Comparison of ENCODE assay signal across 15 cellular contexts in genomic region chr16:19411298-19411697, GRCh38. TPM values are rescaled to one million over a fixed set of nuclear protein-coding genes. Genes with fewer than 3 reads are reported as not detected.
DNase-seq lines count a peak whose midpoint lies in the region; ATAC-seq and TF ChIP-seq lines count a peak whose summit lies in the region.
"Had no signal": no experiment of that assay in that cellular context is flagged by ENCODE, and none has a peak within 500 bp of the region (broad histone marks: within the 10 kb centered on the region; RNA-seq: fewer than 3 reads in every experiment).

No MANE protein-coding gene starts in this region.

- H3K9me3 Mint-ChIP-seq in activated naive CD8-positive, alpha-beta T cell (ENCODE audit: low read depth): peaks cover 4% of the 10 kb centered on the region
- peaks cover 6% of the 10 kb centered on the region for H3K9me3 Mint-ChIP-seq in activated naive CD8-positive, alpha-beta T cell treated with anti-CD3 and anti-CD28 coated beads, Interleukin-2, amount 50 U/mL, for 24 hours
- no peaks in the 10 kb centered on the region for H3K9me3 Mint-ChIP-seq in activated CD4-positive, alpha-beta memory T cell treated with anti-CD3 and anti-CD28 coated beads, Interleukin-2, amount 10 ng/mL, durations not matched to agents 7 days and 5 days
- H3K9me3 Mint-ChIP-seq in memory B cell: peaks cover 7% of the 10 kb centered on the region
- H3K9me3 Mint-ChIP-seq: effector memory CD8-positive, alpha-beta T cell had no signal

- TF ChIP-seq EP300 in upper lobe of left lung (IDR thresholded peaks at IDR 0.05): no peak

- peaks cover 0 to 8% (median under 1%) of the 10 kb centered on the region in 4 donors for H3K27me3 ChIP-seq in upper lobe of left lung
- H3K27me3 ChIP-seq: thyroid gland had no signal

- no peak for ATAC-seq in activated naive CD8-positive, alpha-beta T cell treated with anti-CD3 and anti-CD28 coated beads, Interleukin-2, amount 50 U/mL, for 24 hours
- ATAC-seq in memory B cell (ENCODE audit: low read depth) (no peak), upper lobe of left lung (ENCODE audit: low FRiP score in 2 of 2) (no peak), HG02852 (IDR thresholded peaks at IDR 0.05; ENCODE audit: unreplicated experiment) (no peak), GM19463 (IDR thresholded peaks at IDR 0.05; ENCODE audit: unreplicated experiment) (no peak)
- ATAC-seq: effector memory CD8-positive, alpha-beta T cell; gastroesophageal sphincter had no signal

- H3K27me3 Mint-ChIP-seq in activated naive CD8-positive, alpha-beta T cell: peaks cover 35% of the 10 kb centered on the region
- peaks cover 51% of the 10 kb centered on the region for H3K27me3 Mint-ChIP-seq in activated naive CD8-positive, alpha-beta T cell treated with anti-CD3 and anti-CD28 coated beads, Interleukin-2, amount 50 U/mL, for 24 hours
- H3K27me3 Mint-ChIP-seq in activated CD4-positive, alpha-beta memory T cell treated with anti-CD3 and anti-CD28 coated beads, Interleukin-2, amount 10 ng/mL, durations not matched to agents 7 days and 5 days: peaks cover 21% of the 10 kb centered on the region
- H3K27me3 Mint-ChIP-seq in memory B cell: peaks cover 20% of the 10 kb centered on the region

- H3K4me1 Mint-ChIP-seq in activated naive CD8-positive, alpha-beta T cell (ENCODE audit: low read depth): peaks cover 6% of the 10 kb centered on the region
- peaks cover 4% of the 10 kb centered on the region for H3K4me1 Mint-ChIP-seq in activated naive CD8-positive, alpha-beta T cell treated with anti-CD3 and anti-CD28 coated beads, Interleukin-2, amount 50 U/mL, for 24 hours
- peaks cover 11% of the 10 kb centered on the region for H3K4me1 Mint-ChIP-seq in activated CD4-positive, alpha-beta memory T cell treated with anti-CD3 and anti-CD28 coated beads, Interleukin-2, amount 10 ng/mL, durations not matched to agents 7 days and 5 days
- H3K4me1 Mint-ChIP-seq in memory B cell: peaks cover 7% of the 10 kb centered on the region

- H3K27ac Mint-ChIP-seq in activated naive CD8-positive, alpha-beta T cell: no peak overlapping the region
- no peak overlapping the region for H3K27ac Mint-ChIP-seq in activated naive CD8-positive, alpha-beta T cell treated with anti-CD3 and anti-CD28 coated beads, Interleukin-2, amount 50 U/mL, for 24 hours
- no peak overlapping the region for H3K27ac Mint-ChIP-seq in activated CD4-positive, alpha-beta memory T cell treated with anti-CD3 and anti-CD28 coated beads, Interleukin-2, amount 10 ng/mL, durations not matched to agents 7 days and 5 days
- H3K27ac Mint-ChIP-seq in memory B cell: no peak overlapping the region
- H3K27ac Mint-ChIP-seq: effector memory CD8-positive, alpha-beta T cell had no signal

- H3K36me3 Mint-ChIP-seq in activated naive CD8-positive, alpha-beta T cell: no peaks in the 10 kb centered on the region
- no peaks in the 10 kb centered on the region for H3K36me3 Mint-ChIP-seq in activated naive CD8-positive, alpha-beta T cell treated with anti-CD3 and anti-CD28 coated beads, Interleukin-2, amount 50 U/mL, for 24 hours (ENCODE audit: low read depth)
- no peaks in the 10 kb centered on the region for H3K36me3 Mint-ChIP-seq in activated CD4-positive, alpha-beta memory T cell treated with anti-CD3 and anti-CD28 coated beads, Interleukin-2, amount 10 ng/mL, durations not matched to agents 7 days and 5 days (ENCODE audit: low read depth)
- H3K36me3 Mint-ChIP-seq in memory B cell: peaks cover 5% of the 10 kb centered on the region

- peak overlapping the region; percentile 36 for H3K4me3 Mint-ChIP-seq in activated naive CD8-positive, alpha-beta T cell
- no peak overlapping the region for H3K4me3 Mint-ChIP-seq in activated naive CD8-positive, alpha-beta T cell treated with anti-CD3 and anti-CD28 coated beads, Interleukin-2, amount 50 U/mL, for 24 hours
- peak overlapping the region; percentile 60 for H3K4me3 Mint-ChIP-seq in activated CD4-positive, alpha-beta memory T cell treated with anti-CD3 and anti-CD28 coated beads, Interleukin-2, amount 10 ng/mL, durations not matched to agents 7 days and 5 days
- peak overlapping the region; percentile 83 for H3K4me3 Mint-ChIP-seq in memory B cell

- 52 to 62% methylated on average over 3 of the region's 3 CpGs for WGBS in upper lobe of left lung, 2 donors

- CTCF ChIA-PET in activated CD4-positive, alpha-beta memory T cell treated with anti-CD3 and anti-CD28 coated beads, Interleukin-2, amount 10 ng/mL, durations not matched to agents 7 days and 5 days (lab: Charles Lee): interaction anchor here (1.3 kb wide), 1 partner anchor 91 kb away, joined by 3 read pairs; no protein-coding TSS in a partner anchor

- POLR2A ChIA-PET in activated CD4-positive, alpha-beta memory T cell treated with anti-CD3 and anti-CD28 coated beads, Interleukin-2, amount 10 ng/mL, durations not matched to agents 7 days and 5 days (lab: Charles Lee): no interaction called here

- H3K9me3 ChIP-seq in upper lobe of left lung: peaks cover 0 to 10% (median 7%) of the 10 kb centered on the region in 4 donors
- H3K9me3 ChIP-seq: thyroid gland had no signal

- H3K4me1 ChIP-seq in upper lobe of left lung: peaks cover 0 to 33% (median 10%) of the 10 kb centered on the region in 4 donors

- no peak for TF ChIP-seq CTCF in upper lobe of left lung (IDR thresholded peaks at IDR 0.05)

- TF ChIP-seq POLR2A in upper lobe of left lung (IDR thresholded peaks at IDR 0.05): no peak

- H3K36me3 ChIP-seq in upper lobe of left lung: no peaks in the 10 kb centered on the region
- H3K36me3 ChIP-seq: gastroesophageal sphincter, right atrium auricular region, thyroid gland had no signal

- no peak for DNase-seq in activated naive CD8-positive, alpha-beta T cell treated with anti-CD3 and anti-CD28 coated beads, Interleukin-2, amount 50 U/mL, for 24 hours
- DNase-seq in activated CD4-positive, alpha-beta memory T cell treated with anti-CD3 and anti-CD28 coated beads, Interleukin-2, amount 10 ng/mL, durations not matched to agents 7 days and 5 days: no peak
- DNase-seq in memory B cell (ENCODE audit: low spot score in 2 of 2): no peak
- no peak for DNase-seq in upper lobe of left lung
- DNase-seq in NCI-H748 (lab: John Stamatoyannopoulos, UW; ENCODE audit: unreplicated experiment): no peak
- DNase-seq: AML-193; effector memory CD8-positive, alpha-beta T cell; NCI-H1105; NCI-H524 treated with DMSO at 0.1 percent for 48 hours had no signal

- peak overlapping the region; percentile 83 to 91 (median 86) for H3K27ac ChIP-seq in upper lobe of left lung
- H3K27ac ChIP-seq: gastroesophageal sphincter, right atrium auricular region had no signal

- H3K4me3 ChIP-seq in upper lobe of left lung: peak overlapping the region; percentile 44 to 58 (median 56)

RNA-seq across cellular contexts. Expression of gene TMC5, which starts 6.4 kb away (rescaled TPM):
- under 1 TPM; 0.53 to 0.98 TPM for total RNA-seq in activated CD4-positive, alpha-beta memory T cell treated with anti-CD3 and anti-CD28 coated beads, Interleukin-2, amount 10 ng/mL, durations not matched to agents 7 days and 5 days
- total RNA-seq in upper lobe of left lung: 10 to 100 TPM; 37.1 to 99.5 (median 62.4) TPM

Comparison
In these comparisons a context has a peak if more than half of its experiments do, and no peak if none do; other contexts are left out.
1. RNA of gene TMC5, which starts 6.4 kb away (total RNA-seq): 37.1 to 99.5 TPM in upper lobe of left lung; 0.53 to 0.98 TPM in activated CD4-positive, alpha-beta memory T cell treated with anti-CD3 and anti-CD28 coated beads, Interleukin-2, amount 10 ng/mL, durations not matched to agents 7 days and 5 days; every median in the first group is over 10 times any median in the second.